ENCODE assay signal across 1 cellular context in the genomic region with DNA sequence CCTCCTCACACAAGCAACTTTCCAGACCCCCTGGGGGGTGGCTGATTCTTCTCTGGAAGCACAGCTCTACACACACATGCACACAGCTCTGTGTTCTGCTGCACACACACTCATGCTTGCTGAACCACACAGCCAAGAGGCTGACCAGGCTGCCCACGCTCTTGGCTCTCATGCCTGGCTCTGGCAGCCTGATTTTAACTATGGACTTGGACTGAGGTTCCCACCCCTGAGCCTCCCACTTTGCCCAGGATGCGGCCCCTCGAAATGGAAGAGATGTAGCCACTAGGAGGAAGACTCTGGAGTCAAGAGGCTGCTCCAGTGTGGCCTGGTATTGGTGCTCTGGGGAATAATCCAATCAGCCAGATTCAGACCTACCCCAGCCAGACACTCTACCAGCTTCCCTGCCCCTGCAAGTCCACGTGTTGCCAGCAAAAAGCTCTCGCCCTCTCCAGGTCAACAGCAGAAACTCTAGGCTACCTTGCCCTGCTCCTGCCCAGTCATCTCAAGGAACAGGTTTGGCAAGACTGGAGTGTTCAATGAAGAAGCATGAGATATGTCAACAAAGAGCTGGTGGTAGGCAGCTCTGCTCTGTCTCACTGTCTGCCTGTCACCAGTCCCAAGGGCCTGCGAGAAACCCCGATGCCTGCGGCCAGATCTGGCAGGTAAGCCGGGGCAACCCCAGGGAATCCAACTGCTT.
TF ChIP-seq lines count a peak whose summit lies in the region.

No MANE protein-coding gene starts in this region.

TF ChIP-seq in SK-N-SH, 30 proteins besides CTCF, POLR2A, EP300 and RAD21:
- TF ChIP-seq, protein P1, sequence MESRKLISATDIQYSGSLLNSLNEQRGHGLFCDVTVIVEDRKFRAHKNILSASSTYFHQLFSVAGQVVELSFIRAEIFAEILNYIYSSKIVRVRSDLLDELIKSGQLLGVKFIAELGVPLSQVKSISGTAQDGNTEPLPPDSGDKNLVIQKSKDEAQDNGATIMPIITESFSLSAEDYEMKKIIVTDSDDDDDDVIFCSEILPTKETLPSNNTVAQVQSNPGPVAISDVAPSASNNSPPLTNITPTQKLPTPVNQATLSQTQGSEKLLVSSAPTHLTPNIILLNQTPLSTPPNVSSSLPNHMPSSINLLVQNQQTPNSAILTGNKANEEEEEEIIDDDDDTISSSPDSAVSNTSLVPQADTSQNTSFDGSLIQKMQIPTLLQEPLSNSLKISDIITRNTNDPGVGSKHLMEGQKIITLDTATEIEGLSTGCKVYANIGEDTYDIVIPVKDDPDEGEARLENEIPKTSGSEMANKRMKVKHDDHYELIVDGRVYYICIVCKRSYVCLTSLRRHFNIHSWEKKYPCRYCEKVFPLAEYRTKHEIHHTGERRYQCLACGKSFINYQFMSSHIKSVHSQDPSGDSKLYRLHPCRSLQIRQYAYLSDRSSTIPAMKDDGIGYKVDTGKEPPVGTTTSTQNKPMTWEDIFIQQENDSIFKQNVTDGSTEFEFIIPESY (IDR thresholded peaks at IDR 0.05; ENCODE audit: borderline replicate concordance, low read depth) = no peak
- TF ChIP-seq TCF12 (IDR thresholded peaks at IDR 0.05) = no peak
- no peak for TF ChIP-seq POLR2AphosphoS5 (IDR thresholded peaks at IDR 0.05; ENCODE audit: low read depth, low read length)
- TF ChIP-seq FOXM1 (IDR thresholded peaks at IDR 0.05; ENCODE audit: low read depth) = no peak
- TF ChIP-seq, protein P2, sequence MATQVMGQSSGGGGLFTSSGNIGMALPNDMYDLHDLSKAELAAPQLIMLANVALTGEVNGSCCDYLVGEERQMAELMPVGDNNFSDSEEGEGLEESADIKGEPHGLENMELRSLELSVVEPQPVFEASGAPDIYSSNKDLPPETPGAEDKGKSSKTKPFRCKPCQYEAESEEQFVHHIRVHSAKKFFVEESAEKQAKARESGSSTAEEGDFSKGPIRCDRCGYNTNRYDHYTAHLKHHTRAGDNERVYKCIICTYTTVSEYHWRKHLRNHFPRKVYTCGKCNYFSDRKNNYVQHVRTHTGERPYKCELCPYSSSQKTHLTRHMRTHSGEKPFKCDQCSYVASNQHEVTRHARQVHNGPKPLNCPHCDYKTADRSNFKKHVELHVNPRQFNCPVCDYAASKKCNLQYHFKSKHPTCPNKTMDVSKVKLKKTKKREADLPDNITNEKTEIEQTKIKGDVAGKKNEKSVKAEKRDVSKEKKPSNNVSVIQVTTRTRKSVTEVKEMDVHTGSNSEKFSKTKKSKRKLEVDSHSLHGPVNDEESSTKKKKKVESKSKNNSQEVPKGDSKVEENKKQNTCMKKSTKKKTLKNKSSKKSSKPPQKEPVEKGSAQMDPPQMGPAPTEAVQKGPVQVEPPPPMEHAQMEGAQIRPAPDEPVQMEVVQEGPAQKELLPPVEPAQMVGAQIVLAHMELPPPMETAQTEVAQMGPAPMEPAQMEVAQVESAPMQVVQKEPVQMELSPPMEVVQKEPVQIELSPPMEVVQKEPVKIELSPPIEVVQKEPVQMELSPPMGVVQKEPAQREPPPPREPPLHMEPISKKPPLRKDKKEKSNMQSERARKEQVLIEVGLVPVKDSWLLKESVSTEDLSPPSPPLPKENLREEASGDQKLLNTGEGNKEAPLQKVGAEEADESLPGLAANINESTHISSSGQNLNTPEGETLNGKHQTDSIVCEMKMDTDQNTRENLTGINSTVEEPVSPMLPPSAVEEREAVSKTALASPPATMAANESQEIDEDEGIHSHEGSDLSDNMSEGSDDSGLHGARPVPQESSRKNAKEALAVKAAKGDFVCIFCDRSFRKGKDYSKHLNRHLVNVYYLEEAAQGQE (IDR thresholded peaks at IDR 0.05; ENCODE audit: low read depth, low read length) = no peak
- no peak for TF ChIP-seq USF2 (IDR thresholded peaks at IDR 0.05; ENCODE audit: borderline replicate concordance, low read depth, low read length)
- TF ChIP-seq, protein P3, sequence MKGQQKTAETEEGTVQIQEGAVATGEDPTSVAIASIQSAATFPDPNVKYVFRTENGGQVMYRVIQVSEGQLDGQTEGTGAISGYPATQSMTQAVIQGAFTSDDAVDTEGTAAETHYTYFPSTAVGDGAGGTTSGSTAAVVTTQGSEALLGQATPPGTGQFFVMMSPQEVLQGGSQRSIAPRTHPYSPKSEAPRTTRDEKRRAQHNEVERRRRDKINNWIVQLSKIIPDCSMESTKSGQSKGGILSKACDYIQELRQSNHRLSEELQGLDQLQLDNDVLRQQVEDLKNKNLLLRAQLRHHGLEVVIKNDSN (IDR thresholded peaks at IDR 0.05; ENCODE audit: borderline replicate concordance, low read depth) = no peak
- TF ChIP-seq TAF1 (IDR thresholded peaks at IDR 0.05; ENCODE audit: borderline replicate concordance, low read depth, low read length) = no peak
- no peak for TF ChIP-seq FOXJ3 (CRISPR knock-in tag; IDR thresholded peaks at IDR 0.05)
- no peak for TF ChIP-seq JUND (IDR thresholded peaks at IDR 0.05)
- no peak for TF ChIP-seq RXRA (IDR thresholded peaks at IDR 0.05; ENCODE audit: borderline replicate concordance, low read depth)
- TF ChIP-seq GATA2 (CRISPR knock-in tag; IDR thresholded peaks at IDR 0.05) = no peak
- TF ChIP-seq YY1 (IDR thresholded peaks at IDR 0.05; ENCODE audit: low read depth) = no peak
- TF ChIP-seq EZH2phosphoT487 (IDR thresholded peaks at IDR 0.05; ENCODE audit: borderline replicate concordance, low read depth) = no peak
- no peak for TF ChIP-seq MEF2A (IDR thresholded peaks at IDR 0.05; ENCODE audit: borderline replicate concordance, low read depth)
